ENCODE assay signal across 11 cellular contexts in genomic region chr15:94610069-94610863, GRCh38.
DNase-seq lines count a peak whose midpoint lies in the region; ATAC-seq, FAIRE-seq and TF ChIP-seq lines count a peak whose summit lies in the region.
"Had no signal": no experiment of that assay in that cellular context is flagged by ENCODE, and none has a peak within 500 bp of the region (broad histone marks: within the 10 kb centered on the region; RNA-seq: fewer than 3 reads in every experiment).

No MANE protein-coding gene starts in this region.

- H3K27ac Mint-ChIP-seq in activated naive CD4-positive, alpha-beta T cell treated with anti-CD3 and anti-CD28 coated beads for 36 hours = no peak overlapping the region
- H3K27ac Mint-ChIP-seq in activated naive CD4-positive, alpha-beta T cell treated with anti-CD3 and anti-CD28 coated beads, Interleukin-2, amount 10 ng/mL, durations not matched to agents 7 days and 5 days = no peak overlapping the region
- no peak overlapping the region for H3K27ac Mint-ChIP-seq in GM23338

- intact Hi-C loops in activated naive CD4-positive, alpha-beta T cell treated with anti-CD3 and anti-CD28 coated beads for 36 hours (cut with micrococcal nuclease) = loop anchor here (1.0 kb wide), 1 partner anchor 26 kb away; no protein-coding TSS in a partner anchor
- intact Hi-C loops in gastrocnemius medialis (cut with DNase I; ENCODE audit: low total_unique reads) = no loop called here

- CTCF ChIA-PET in activated naive CD4-positive, alpha-beta T cell treated with anti-CD3 and anti-CD28 coated beads for 36 hours (lab: Charles Lee) = no interaction called here
- CTCF ChIA-PET in activated naive CD4-positive, alpha-beta T cell treated with anti-CD3 and anti-CD28 coated beads, Interleukin-2, amount 10 ng/mL, durations not matched to agents 7 days and 5 days (lab: Charles Lee) = no interaction called here

- no peaks in the 10 kb centered on the region for H3K9me2 ChIP-seq in GM23338 (ENCODE audit: insufficient read depth)

- H3K4me1 Mint-ChIP-seq in activated naive CD4-positive, alpha-beta T cell treated with anti-CD3 and anti-CD28 coated beads for 36 hours (ENCODE audit: low read depth) = peaks cover 8% of the 10 kb centered on the region
- H3K4me1 Mint-ChIP-seq in activated naive CD4-positive, alpha-beta T cell treated with anti-CD3 and anti-CD28 coated beads, Interleukin-2, amount 10 ng/mL, durations not matched to agents 7 days and 5 days = peaks cover 21% of the 10 kb centered on the region
- H3K4me1 Mint-ChIP-seq in GM23338 = peaks cover 3% of the 10 kb centered on the region; the same call in 2 of the 3 replicates

- peaks cover 50% of the 10 kb centered on the region for H3K27me3 Mint-ChIP-seq in activated naive CD4-positive, alpha-beta T cell treated with anti-CD3 and anti-CD28 coated beads for 36 hours (ENCODE audit: low read depth)
- peaks cover 48% of the 10 kb centered on the region for H3K27me3 Mint-ChIP-seq in activated naive CD4-positive, alpha-beta T cell treated with anti-CD3 and anti-CD28 coated beads, Interleukin-2, amount 10 ng/mL, durations not matched to agents 7 days and 5 days
- H3K27me3 Mint-ChIP-seq in GM23338 (ENCODE audit: insufficient read depth, low read depth, poor library complexity) = no peaks in the 10 kb centered on the region

- H4K20me1 ChIP-seq in GM23338 (replicated peaks; ENCODE audit: insufficient read depth) = no peaks in the 10 kb centered on the region

- in situ Hi-C loops in gastrocnemius medialis (cut with MboI; ENCODE audit: low sequenced_read_pairs in 4 of 4) = no loop called here

- H3K36me3 Mint-ChIP-seq in activated naive CD4-positive, alpha-beta T cell treated with anti-CD3 and anti-CD28 coated beads for 36 hours (ENCODE audit: low read depth) = no peaks in the 10 kb centered on the region
- H3K36me3 Mint-ChIP-seq in activated naive CD4-positive, alpha-beta T cell treated with anti-CD3 and anti-CD28 coated beads, Interleukin-2, amount 10 ng/mL, durations not matched to agents 7 days and 5 days = no peaks in the 10 kb centered on the region
- no peaks in the 10 kb centered on the region for H3K36me3 Mint-ChIP-seq in GM23338 (ENCODE audit: low read depth)

- no peak overlapping the region for H2AFZ ChIP-seq in GM23338

- H3K36me3 ChIP-seq in GM23338 (ENCODE audit: insufficient read depth) (no peaks in the 10 kb centered on the region), gastrocnemius medialis (no peaks in the 10 kb centered on the region)

- no peak overlapping the region for H3K4me2 ChIP-seq in GM23338

- no peaks in the 10 kb centered on the region for H3K9me3 ChIP-seq in gastrocnemius medialis

- peak; percentile 62 for FAIRE-seq in urothelium cell line (lab: Jason Lieb, UNC)

- TF ChIP-seq CTCF in GM23338 (conservative IDR thresholded peaks at IDR 0.05; ENCODE audit: low read depth in 2 of 2) (no peak), gastrocnemius medialis (IDR thresholded peaks at IDR 0.05 in 4 of 5, conservative IDR thresholded peaks at IDR 0.05 in 1 of 5) (no peak)

- H3K4me3 ChIP-seq in GM23338 (no peak overlapping the region), gastrocnemius medialis (no peak overlapping the region)

- TF ChIP-seq POLR2A in gastrocnemius medialis (IDR thresholded peaks at IDR 0.05) = no peak

- no peaks in the 10 kb centered on the region for H3K79me2 ChIP-seq in GM23338 (replicated peaks; ENCODE audit: insufficient read depth)

- ATAC-seq in HG02623 (IDR thresholded peaks at IDR 0.05; ENCODE audit: unreplicated experiment) (peak; percentile 90), HG03520 (IDR thresholded peaks at IDR 0.05; ENCODE audit: unreplicated experiment) (peak; percentile 71), GM23338 (no peak), gastrocnemius medialis (no peak)

- peak; percentile 27 for DNase-seq in activated naive CD4-positive, alpha-beta T cell treated with anti-CD3 and anti-CD28 coated beads for 36 hours
- no peak for DNase-seq in activated naive CD4-positive, alpha-beta T cell treated with anti-CD3 and anti-CD28 coated beads, Interleukin-2, amount 10 ng/mL, durations not matched to agents 7 days and 5 days
- no peak for DNase-seq in urothelium cell line (ENCODE audit: low spot score)
- no peak for DNase-seq in germinal center (ENCODE audit: low spot score)
- no peak for DNase-seq in GM23338 (ENCODE audit: low spot score)
- DNase-seq in gastrocnemius medialis = no peak
- DNase-seq: EL, NCI-H187 treated with DMSO at 0.1 percent for 48 hours had no signal

- H3K27ac ChIP-seq in GM23338 (ENCODE audit: low read depth) (no peak overlapping the region), gastrocnemius medialis (no peak overlapping the region)
- H3K27ac ChIP-seq: epithelial cell of prostate had no signal

- H3K27me3 ChIP-seq in GM23338 (ENCODE audit: insufficient read depth) (no peaks in the 10 kb centered on the region), gastrocnemius medialis (no peaks in the 10 kb centered on the region)

- H3K4me1 ChIP-seq in GM23338 (ENCODE audit: insufficient read depth) (no peaks in the 10 kb centered on the region), gastrocnemius medialis (no peaks in the 10 kb centered on the region)

- H3K4me3 Mint-ChIP-seq in activated naive CD4-positive, alpha-beta T cell treated with anti-CD3 and anti-CD28 coated beads for 36 hours = no peak overlapping the region
- no peak overlapping the region for H3K4me3 Mint-ChIP-seq in activated naive CD4-positive, alpha-beta T cell treated with anti-CD3 and anti-CD28 coated beads, Interleukin-2, amount 10 ng/mL, durations not matched to agents 7 days and 5 days
- no peak overlapping the region for H3K4me3 Mint-ChIP-seq in GM23338

- no peaks in the 10 kb centered on the region for H3K9me3 Mint-ChIP-seq in activated naive CD4-positive, alpha-beta T cell treated with anti-CD3 and anti-CD28 coated beads for 36 hours
- no peaks in the 10 kb centered on the region for H3K9me3 Mint-ChIP-seq in activated naive CD4-positive, alpha-beta T cell treated with anti-CD3 and anti-CD28 coated beads, Interleukin-2, amount 10 ng/mL, durations not matched to agents 7 days and 5 days
- H3K9me3 Mint-ChIP-seq in GM23338 = no peaks in the 10 kb centered on the region

- H3F3A ChIP-seq in GM23338 (replicated peaks; ENCODE audit: low read depth) = no peaks in the 10 kb centered on the region

TF ChIP-seq in GM23338, 12 proteins besides CTCF, POLR2A, EP300 and RAD21 (continues in another document):
- TF ChIP-seq ZNF462 (CRISPR knock-in tag; IDR thresholded peaks at IDR 0.05) = no peak
- no peak for TF ChIP-seq EZH2phosphoT487 (IDR thresholded peaks at IDR 0.05; ENCODE audit: unreplicated experiment)
- no peak for TF ChIP-seq ZNF331 (CRISPR knock-in tag; IDR thresholded peaks at IDR 0.05; ENCODE audit: low read depth)
- no peak for TF ChIP-seq STAT1 (IDR thresholded peaks at IDR 0.05; ENCODE audit: unreplicated experiment)

Comparison
In these comparisons a context has a peak if more than half of its experiments do, and no peak if none do; other contexts are left out.
1. ATAC-seq: peak in HG02623 (single experiment) and HG03520 (single experiment); none in GM23338 (single experiment) and gastrocnemius medialis (0 of 2).